ENCODE assay signal across 18 cellular contexts in genomic region chr15:74402337-74402839, GRCh38. TPM values are rescaled to one million over a fixed set of nuclear protein-coding genes. Genes with fewer than 3 reads are reported as not detected.
DNase-seq lines count a peak whose midpoint lies in the region; ATAC-seq and TF ChIP-seq lines count a peak whose summit lies in the region.
"Had no signal": no experiment of that assay in that cellular context is flagged by ENCODE, and none has a peak within 500 bp of the region (broad histone marks: within the 10 kb centered on the region; RNA-seq: fewer than 3 reads in every experiment).

No MANE protein-coding gene starts in this region.

- peak overlapping the region; percentile 87 for H3K27ac Mint-ChIP-seq in activated CD4-positive, alpha-beta T cell treated with anti-CD3 and anti-CD28 coated beads for 36 hours
- peak overlapping the region; percentile 35 to 94 (median 74) for H3K27ac Mint-ChIP-seq in IgD-negative memory B cell
- peak overlapping the region; percentile 85 for H3K27ac Mint-ChIP-seq in activated naive CD8-positive, alpha-beta T cell

- peaks cover 5 to 37% of the 10 kb centered on the region in 2 donors for H3K4me1 ChIP-seq in left lung
- H3K4me1 ChIP-seq: breast epithelium had no signal

- no peaks in the 10 kb centered on the region for H3K36me3 Mint-ChIP-seq in activated CD4-positive, alpha-beta T cell treated with anti-CD3 and anti-CD28 coated beads for 36 hours (ENCODE audit: low read depth)
- H3K36me3 Mint-ChIP-seq in IgD-negative memory B cell, result peaks cover 2% of the 10 kb centered on the region
- H3K36me3 Mint-ChIP-seq in activated naive CD8-positive, alpha-beta T cell, result peaks cover 3% of the 10 kb centered on the region

- peak; percentile 4 for ATAC-seq in activated CD4-positive, alpha-beta T cell treated with anti-CD3 and anti-CD28 coated beads for 36 hours
- ATAC-seq in left lung, result no peak

- TF ChIP-seq CTCF in left lung (IDR thresholded peaks at IDR 0.05), result no peak

- CTCF ChIA-PET in activated CD4-positive, alpha-beta T cell treated with anti-CD3 and anti-CD28 coated beads for 36 hours (lab: Charles Lee), result interaction anchor here (0.6 to 7.0 kb wide), 14 partner anchors 9 to 386 kb away, joined by 3 to 37 read pairs (median 5); partner anchors contain the start of gene SEMA7A

- H3K4me3 ChIP-seq in skin epidermis, result no peak overlapping the region
- H3K4me3 ChIP-seq in left lung, result no peak overlapping the region
- H3K4me3 ChIP-seq in MG63, result no peak overlapping the region
- H3K4me3 ChIP-seq: breast epithelium, SK-N-MC, testis had no signal

- H3K4me3 Mint-ChIP-seq in activated CD4-positive, alpha-beta T cell treated with anti-CD3 and anti-CD28 coated beads for 36 hours, result peak overlapping the region; percentile 49
- peak overlapping the region; percentile 34 to 85 (median 72) for H3K4me3 Mint-ChIP-seq in IgD-negative memory B cell
- H3K4me3 Mint-ChIP-seq in activated naive CD8-positive, alpha-beta T cell, result peak overlapping the region; percentile 65

- H3K4me1 Mint-ChIP-seq in activated CD4-positive, alpha-beta T cell treated with anti-CD3 and anti-CD28 coated beads for 36 hours, result peaks cover 77% of the 10 kb centered on the region
- peaks cover 49 to 80% (median 80%) of the 10 kb centered on the region in 3 donors for H3K4me1 Mint-ChIP-seq in IgD-negative memory B cell
- peaks cover 84% of the 10 kb centered on the region for H3K4me1 Mint-ChIP-seq in activated naive CD8-positive, alpha-beta T cell (ENCODE audit: low read depth)

- H3K27me3 Mint-ChIP-seq in activated CD4-positive, alpha-beta T cell treated with anti-CD3 and anti-CD28 coated beads for 36 hours, result no peaks in the 10 kb centered on the region
- H3K27me3 Mint-ChIP-seq in IgD-negative memory B cell, result no peaks in the 10 kb centered on the region
- H3K27me3 Mint-ChIP-seq in activated naive CD8-positive, alpha-beta T cell, result no peaks in the 10 kb centered on the region

- DNase-seq in activated CD4-positive, alpha-beta T cell treated with anti-CD3 and anti-CD28 coated beads for 36 hours, result peak; percentile 53
- DNase-seq in activated CD4-positive, alpha-beta T cell treated with anti-CD3 and anti-CD28 coated beads, Interleukin-2, amount 50 U/mL, for 4 hours, result no peak
- no peak for DNase-seq in left lung
- no peak for DNase-seq in MG63
- no peak for DNase-seq in SHP77 (lab: John Stamatoyannopoulos, UW)
- DNase-seq: effector memory CD4-positive, alpha-beta T cell; mammary epithelial cell; NCI-H2081 treated with DMSO at 0.1 percent for 48 hours; NCI-H82; testis had no signal

- H3K9me3 ChIP-seq in left lung, result no peaks in the 10 kb centered on the region
- no peaks in the 10 kb centered on the region for H3K9me3 ChIP-seq in MG63
- H3K9me3 ChIP-seq: breast epithelium, testis had no signal

- intact Hi-C loops in activated CD4-positive, alpha-beta T cell treated with anti-CD3 and anti-CD28 coated beads for 36 hours (cut with DNase I, micrococcal nuclease), result loop anchor here (5.0 to 10.0 kb wide), 3 partner anchors 140 to 1222 kb away; partner anchors contain the start of genes ARID3B (in 1 of the 2) and SNUPN (in 1 of the 2)
- intact Hi-C loops in left lung (cut with DNase I), result no loop called here

- POLR2A ChIA-PET in activated CD4-positive, alpha-beta T cell treated with anti-CD3 and anti-CD28 coated beads for 36 hours (lab: Charles Lee), result interaction anchor here (0.7 to 1.5 kb wide), 4 partner anchors 18 to 408 kb away, joined by 3 to 8 read pairs (median 4); partner anchors contain the start of gene PML

- H3K27ac ChIP-seq in skin epidermis (peak overlapping the region in 12 of 21 experiments; percentile 8 to 84 (median 34)), left lung (peak overlapping the region in 1 of 2 donors; percentile 72)
- H3K27ac ChIP-seq: breast epithelium, SK-N-MC, testis, VCaP had no signal

- H3K36me3 ChIP-seq in left lung, result no peaks in the 10 kb centered on the region
- H3K36me3 ChIP-seq in MG63, result no peaks in the 10 kb centered on the region
- H3K36me3 ChIP-seq: breast epithelium had no signal

- peaks cover 0 to 8% of the 10 kb centered on the region in 2 donors for H3K27me3 ChIP-seq in left lung
- no peaks in the 10 kb centered on the region for H3K27me3 ChIP-seq in MG63
- H3K27me3 ChIP-seq: breast epithelium, testis had no signal

- H3K9me3 Mint-ChIP-seq in activated CD4-positive, alpha-beta T cell treated with anti-CD3 and anti-CD28 coated beads for 36 hours (ENCODE audit: low read depth), result no peaks in the 10 kb centered on the region
- no peaks in the 10 kb centered on the region for H3K9me3 Mint-ChIP-seq in IgD-negative memory B cell
- no peaks in the 10 kb centered on the region for H3K9me3 Mint-ChIP-seq in activated naive CD8-positive, alpha-beta T cell (ENCODE audit: low read depth)
- H3K9me3 Mint-ChIP-seq: activated T-cell treated with anti-CD3 and anti-CD28 coated beads, Interleukin-2, amount 50 U/mL, for 4 hours had no signal

RNA-seq across cellular contexts. Expression of gene SEMA7A, which starts 31.4 kb away (rescaled TPM):
- 10 to 100 TPM; 57.3 to 57.7 TPM for total RNA-seq in activated CD4-positive, alpha-beta T cell treated with anti-CD3 and anti-CD28 coated beads for 36 hours
- 5.0 TPM for polyA plus RNA-seq in IgD-negative memory B cell
- 1 to 10 TPM; 4.7 to 7.8 TPM for total RNA-seq in left lung
- total RNA-seq in MG63 (2014; rRNA removed; shearing (Covaris generic); ENCODE audit: low replicate concordance), result 10.5 and 12.0 TPM in 2 replicates

RNA-seq across cellular contexts. Expression of gene CYP11A1, which starts 34.9 kb away (rescaled TPM):
- not detected for total RNA-seq in activated CD4-positive, alpha-beta T cell treated with anti-CD3 and anti-CD28 coated beads for 36 hours
- not detected for polyA plus RNA-seq in IgD-negative memory B cell
- total RNA-seq in left lung, result under 1 TPM; 0.34 to 0.64 TPM
- 0.30 and 6.3 TPM in 2 replicates for total RNA-seq in MG63 (2014; rRNA removed; shearing (Covaris generic); ENCODE audit: low replicate concordance)
- total RNA-seq: osteocyte had no signal
- polyA plus RNA-seq: mammary epithelial cell had no signal

RNA-seq across cellular contexts. Expression of gene UBL7, which starts 58.6 kb away (rescaled TPM):
- 10 to 100 TPM; 47.5 to 48.6 TPM for total RNA-seq in activated CD4-positive, alpha-beta T cell treated with anti-CD3 and anti-CD28 coated beads for 36 hours
- 123 TPM for polyA plus RNA-seq in IgD-negative memory B cell
- total RNA-seq in left lung, result 10 to 100 TPM; 32.7 to 42.6 TPM
- total RNA-seq in MG63 (2014; rRNA removed; shearing (Covaris generic); ENCODE audit: low replicate concordance), result 90.0 and 116 TPM in 2 replicates

Comparison
In these comparisons a context has a peak if more than half of its experiments do, and no peak if none do; other contexts are left out.
1. intact Hi-C loops: an anchor here in activated CD4-positive, alpha-beta T cell treated with anti-CD3 and anti-CD28 coated beads for 36 hours (5.0 to 10.0 kb wide); none called in left lung.